15 cellular contexts compared by ENCODE assay signal in genomic region chr18:68937204-68937603, GRCh38.
A peak's percentile ranks its signal among the peaks of the same experiment; 100 is the strongest.
DNase-seq lines count a peak whose midpoint lies in the region; ATAC-seq and TF ChIP-seq lines count a peak whose summit lies in the region.
"Had no signal": no experiment of that assay in that cellular context is flagged by ENCODE, and none has a peak within 500 bp of the region (broad histone marks: within the 10 kb centered on the region; RNA-seq: fewer than 3 reads in every experiment).

No MANE protein-coding gene starts in this region.

- H3K9me3 Mint-ChIP-seq in glutamatergic neuron (ENCODE audit: unreplicated experiment), result peaks cover 7% of the 10 kb centered on the region
- no peaks in the 10 kb centered on the region for H3K9me3 Mint-ChIP-seq in CD8-positive, alpha-beta T cell
- H3K9me3 Mint-ChIP-seq: mesothelial cell of epicardium, neural progenitor cell had no signal

- intact Hi-C loops in CD8-positive, alpha-beta T cell (cut with DNase I, micrococcal nuclease), result no loop called here

- peaks cover 3% of the 10 kb centered on the region; the same call in 1 of the 2 replicates for H3K27me3 ChIP-seq in HAP-1 (ENCODE audit: low read depth)
- H3K27me3 ChIP-seq in CD8-positive, alpha-beta T cell (ENCODE audit: insufficient read depth, low read length), result no peaks in the 10 kb centered on the region
- H3K27me3 ChIP-seq: neural progenitor cell had no signal

- CTCF ChIA-PET in CD8-positive, alpha-beta T cell (lab: Charles Lee), result no interaction called here

- H3K4me3 Mint-ChIP-seq in glutamatergic neuron (ENCODE audit: unreplicated experiment), result no peak overlapping the region
- H3K4me3 Mint-ChIP-seq in CD8-positive, alpha-beta T cell, result no peak overlapping the region
- H3K4me3 Mint-ChIP-seq: activated naive CD8-positive, alpha-beta T cell; B cell; mesothelial cell of epicardium; neural progenitor cell had no signal

- no peak overlapping the region for H3K4me3 ChIP-seq in HAP-1
- H3K4me3 ChIP-seq in CD8-positive, alpha-beta T cell (ENCODE audit: low read depth, low read length), result no peak overlapping the region
- H3K4me3 ChIP-seq: neural progenitor cell had no signal

- no peak overlapping the region for H3K27ac ChIP-seq in CD8-positive, alpha-beta T cell (ENCODE audit: low read depth, low read length)
- H3K27ac ChIP-seq: neural progenitor cell had no signal

- H3K27ac Mint-ChIP-seq in glutamatergic neuron (ENCODE audit: unreplicated experiment), result peak overlapping the region; percentile 93
- H3K27ac Mint-ChIP-seq in CD8-positive, alpha-beta T cell, result no peak overlapping the region
- H3K27ac Mint-ChIP-seq: activated naive CD8-positive, alpha-beta T cell; B cell; mesothelial cell of epicardium; neural progenitor cell had no signal

- in situ Hi-C loops in HAP-1 (cut with MboI; ENCODE audit: low sequenced_read_pairs), result no loop called here

- H3K27me3 Mint-ChIP-seq in glutamatergic neuron (ENCODE audit: unreplicated experiment), result peaks cover 6% of the 10 kb centered on the region
- H3K27me3 Mint-ChIP-seq in CD8-positive, alpha-beta T cell (ENCODE audit: low read depth), result no peaks in the 10 kb centered on the region
- H3K27me3 Mint-ChIP-seq: activated naive CD8-positive, alpha-beta T cell; B cell had no signal

- peaks cover 5% of the 10 kb centered on the region; the same call in 1 of the 2 replicates for H3K4me1 ChIP-seq in HAP-1
- no peaks in the 10 kb centered on the region for H3K4me1 ChIP-seq in CD8-positive, alpha-beta T cell (ENCODE audit: insufficient read depth, low read length)
- H3K4me1 ChIP-seq: neural progenitor cell had no signal

- no peak for TF ChIP-seq CTCF in glutamatergic neuron (IDR thresholded peaks at IDR 0.05; ENCODE audit: partially characterized antibody, unreplicated experiment)
- no peak for TF ChIP-seq CTCF in CD8-positive, alpha-beta T cell (IDR thresholded peaks at IDR 0.05)

- peaks cover 23% of the 10 kb centered on the region for H3K4me1 Mint-ChIP-seq in glutamatergic neuron (ENCODE audit: low read depth, unreplicated experiment)
- no peaks in the 10 kb centered on the region for H3K4me1 Mint-ChIP-seq in CD8-positive, alpha-beta T cell (ENCODE audit: low read depth)
- H3K4me1 Mint-ChIP-seq: B cell had no signal

- DNase-seq in HAP-1 (ENCODE audit: low spot score in 2 of 2), result peak; percentile 40 to 49
- DNase-seq in glutamatergic neuron, result no peak
- DNase-seq in CD8-positive, alpha-beta T cell, result no peak
- DNase-seq in NCI-H774 (lab: John Stamatoyannopoulos, UW), result no peak
- DNase-seq in NCI-H69 (lab: John Stamatoyannopoulos, UW), result no peak
- DNase-seq: activated CD4-positive, alpha-beta T cell treated with anti-CD3 and anti-CD28 coated beads, Interleukin-2, amount 50 U/mL, for 1 hour; hippocampal formation; NCI-H1694; NCI-H510A treated with DMSO at 0.1 percent for 48 hours had no signal

- POLR2A ChIA-PET in CD8-positive, alpha-beta T cell (lab: Charles Lee), result no interaction called here

- H3K9me3 ChIP-seq in HAP-1, result 0 out of 2 replicates have a peak, but pooled peaks cover 2% of the 10 kb centered on the region
- H3K9me3 ChIP-seq in CD8-positive, alpha-beta T cell (ENCODE audit: low read length), result no peaks in the 10 kb centered on the region

- ATAC-seq in GM19035 (IDR thresholded peaks at IDR 0.05; ENCODE audit: unreplicated experiment) (peak; percentile 50), HG03378 (IDR thresholded peaks at IDR 0.05; ENCODE audit: unreplicated experiment) (peak; percentile 64)
- no peak for ATAC-seq in CD8-positive, alpha-beta T cell

- H3K36me3 Mint-ChIP-seq in glutamatergic neuron (ENCODE audit: unreplicated experiment), result no peaks in the 10 kb centered on the region
- no peaks in the 10 kb centered on the region for H3K36me3 Mint-ChIP-seq in CD8-positive, alpha-beta T cell
- H3K36me3 Mint-ChIP-seq: activated naive CD8-positive, alpha-beta T cell; mesothelial cell of epicardium; neural progenitor cell had no signal

- no peaks in the 10 kb centered on the region for H3K36me3 ChIP-seq in HAP-1 (replicated peaks)
- H3K36me3 ChIP-seq in CD8-positive, alpha-beta T cell (ENCODE audit: insufficient read depth, low read length), result no peaks in the 10 kb centered on the region
- H3K36me3 ChIP-seq: neural progenitor cell had no signal

Comparison
In these comparisons a context has a peak if more than half of its experiments do, and no peak if none do; other contexts are left out.
1. DNase-seq: peak in HAP-1 (2 of 2); none in glutamatergic neuron (single experiment), CD8-positive, alpha-beta T cell (0 of 7), NCI-H774 (single experiment) and NCI-H69 (single experiment).